ENCODE assay signal across 26 cellular contexts in the genomic region with DNA sequence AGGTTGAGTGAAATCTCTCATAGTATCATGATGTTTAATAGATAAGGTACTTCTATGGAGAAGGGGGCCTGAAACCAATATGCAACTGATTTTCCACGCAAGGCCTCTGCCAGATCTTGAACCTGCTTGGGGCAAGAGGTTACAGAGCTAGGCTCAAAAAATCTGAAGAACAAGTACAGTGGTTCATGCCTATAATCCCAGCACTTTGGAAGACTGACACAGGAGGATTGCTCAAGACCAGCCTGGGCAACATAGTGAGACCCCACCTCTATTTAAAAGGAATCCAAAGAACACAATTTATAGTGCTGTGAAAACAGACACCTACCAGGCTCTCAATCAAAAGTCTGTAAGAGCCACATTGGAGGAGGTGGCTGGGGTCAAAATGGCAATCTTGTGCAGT.
"Had no signal": no experiment of that assay in that cellular context is flagged by ENCODE, and none has a peak within 500 bp of the region (broad histone marks: within the 10 kb centered on the region; RNA-seq: fewer than 3 reads in every experiment).

No MANE protein-coding gene starts in this region.

- H3K79me2 ChIP-seq: hepatocyte had no signal

- H3K27ac ChIP-seq: coronary artery, dorsolateral prefrontal cortex, esophagus squamous epithelium, gastroesophageal sphincter, heart left ventricle, hepatocyte, left ventricle myocardium inferior, lower lobe of right lung had no signal

- FAIRE-seq: colon, endothelial cell of umbilical vein, kidney had no signal

- H3K27me3 ChIP-seq: dorsolateral prefrontal cortex, esophagus squamous epithelium, gastroesophageal sphincter, heart left ventricle, hepatocyte had no signal

- H3K27me3 Mint-ChIP-seq: naive B cell had no signal

- H3K4me1 ChIP-seq: esophagus squamous epithelium, gastroesophageal sphincter, heart left ventricle, left ventricle myocardium inferior, lower lobe of right lung had no signal

- H3K4me3 ChIP-seq: coronary artery, dorsolateral prefrontal cortex, esophagus squamous epithelium, gastroesophageal sphincter, heart left ventricle, hepatocyte, left ventricle myocardium inferior, lower lobe of right lung, mucosa of descending colon had no signal

- H3K4me3 Mint-ChIP-seq: immature natural killer cell, mesothelial cell of epicardium, naive B cell had no signal

- H2AFZ ChIP-seq: hepatocyte had no signal

- DNase-seq: dermis blood vessel endothelial cell; dorsolateral prefrontal cortex; effector CD4-positive, alpha-beta T cell; effector memory CD4-positive, alpha-beta T cell; esophagus squamous epithelium; foreskin fibroblast; foreskin melanocyte; heart left ventricle; hypothalamus; immature natural killer cell; islet precursor cell; kidney; kidney glomerular epithelial cell; left colon; left ventricle myocardium inferior; lower lobe of right lung; mesenchymal stem cell; mucosa of descending colon; naive B cell had no signal

- H3K9me3 Mint-ChIP-seq: naive B cell had no signal

- H3K4me2 ChIP-seq: hepatocyte had no signal

- ATAC-seq: gastroesophageal sphincter, left lobe of liver, lower lobe of right lung had no signal

- H3K27ac Mint-ChIP-seq: mesothelial cell of epicardium had no signal

- H3K4me1 Mint-ChIP-seq: mesothelial cell of epicardium had no signal

- H3K9me3 ChIP-seq: esophagus squamous epithelium, gastroesophageal sphincter, heart left ventricle, left ventricle myocardium inferior, lower lobe of right lung, mucosa of descending colon had no signal
